In the genomic region with DNA sequence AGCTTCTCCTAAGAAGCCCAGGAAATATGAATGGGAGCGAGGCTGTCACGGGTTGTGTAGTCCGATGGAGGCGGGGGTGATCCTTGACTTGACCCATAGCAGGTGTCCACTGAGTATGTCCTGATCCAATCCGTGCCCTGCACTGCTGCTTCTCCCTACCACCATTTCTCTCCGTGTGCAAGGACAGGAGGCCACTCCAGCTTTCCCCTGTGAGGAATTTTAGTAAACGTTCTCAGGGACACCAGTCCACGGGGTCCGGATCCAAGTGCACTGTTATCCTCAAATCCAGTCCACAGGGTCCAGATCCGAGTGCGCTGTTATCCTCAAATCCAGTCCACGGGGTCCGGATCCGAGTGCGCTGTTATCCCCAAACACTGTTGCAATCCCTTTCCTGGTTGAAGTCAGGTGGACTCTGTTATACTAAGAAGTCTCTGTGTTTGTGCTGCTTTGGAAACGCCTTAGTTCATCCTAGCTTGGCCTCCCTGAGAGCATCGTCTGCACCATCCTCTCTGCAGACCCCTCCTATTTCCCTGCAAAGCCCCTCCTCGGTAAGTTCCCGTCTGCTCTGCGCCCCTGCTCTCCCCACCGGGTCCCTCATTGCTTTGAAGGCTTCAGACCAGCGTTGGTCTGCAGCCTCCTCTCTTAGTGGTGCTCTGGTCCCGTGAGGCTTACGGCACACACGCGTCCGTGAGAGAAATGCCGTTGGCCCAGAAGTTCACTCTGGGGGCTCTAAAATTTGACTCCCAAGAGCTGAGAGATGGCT, we compare ENCODE assay signal across 27 cellular contexts.
"Had no signal": no experiment of that assay in that cellular context is flagged by ENCODE, and none has a peak within 500 bp of the region (broad histone marks: within the 10 kb centered on the region; RNA-seq: fewer than 3 reads in every experiment).

No MANE protein-coding gene starts in this region.

- H3K9me3 Mint-ChIP-seq: endodermal cell, natural killer cell had no signal

- H3K27me3 ChIP-seq: gastrocnemius medialis, testis, upper lobe of left lung, uterus had no signal

- H3K27ac ChIP-seq: dorsolateral prefrontal cortex, epithelial cell of prostate, gastrocnemius medialis, hepatocyte, lower lobe of right lung, prostate gland, skin epidermis, spleen, testis, tibial artery, upper lobe of left lung, uterus had no signal

- H3K4me3 Mint-ChIP-seq: endodermal cell; natural killer cell; stimulated activated memory B cell treated with anti-CD40 and anti-IgM and Interleukin-4, amounts not matched to agents 10 μg/mL and 1 μg/mL and 100 μg/mL, for 72 hours had no signal

- FAIRE-seq: islet of Langerhans had no signal

- H3K79me2 ChIP-seq: hepatocyte had no signal

- DNase-seq: cortex of kidney; effector CD8-positive, alpha-beta T cell; foreskin fibroblast; gastrocnemius medialis; kidney glomerular epithelial cell; left colon; left ventricle myocardium superior; lower lobe of right lung; natural killer cell; right cardiac atrium; spleen; stimulated activated CD4-positive, alpha-beta T cell treated with anti-CD3 and anti-CD28 coated beads, Interleukin-4, amount 100 ng/mL, for 4 hours; stimulated activated naive CD8-positive, alpha-beta T cell treated with anti-CD3 and anti-CD28 coated beads, Interleukin-15, Interleukin-2, amounts not matched to agents 100 U/mL and 50 U/mL, for 24 hours; substantia nigra; testis; tibial artery; upper lobe of left lung; uterus had no signal

- H3K9me3 ChIP-seq: gastrocnemius medialis, lower lobe of right lung, prostate gland, spleen, testis, tibial artery, upper lobe of left lung, uterus had no signal

- H3K27ac Mint-ChIP-seq: endodermal cell; natural killer cell; stimulated activated memory B cell treated with anti-CD40 and anti-IgM and Interleukin-4, amounts not matched to agents 10 μg/mL and 1 μg/mL and 100 μg/mL, for 72 hours had no signal

- H3K4me3 ChIP-seq: dorsolateral prefrontal cortex, gastrocnemius medialis, hepatocyte, lower lobe of right lung, prostate gland, skin epidermis, spleen, testis, tibial artery, upper lobe of left lung, uterus had no signal

- H3K4me1 Mint-ChIP-seq: endodermal cell; natural killer cell; stimulated activated memory B cell treated with anti-CD40 and anti-IgM and Interleukin-4, amounts not matched to agents 10 μg/mL and 1 μg/mL and 100 μg/mL, for 72 hours had no signal

- ATAC-seq: esophagus mucosa; gastrocnemius medialis; left colon; left ventricle myocardium superior; lower lobe of right lung; right cardiac atrium; stimulated activated memory B cell treated with anti-CD40 and anti-IgM and Interleukin-4, amounts not matched to agents 10 μg/mL and 1 μg/mL and 100 μg/mL, for 72 hours; stimulated activated naive CD8-positive, alpha-beta T cell treated with anti-CD3 and anti-CD28 coated beads, Interleukin-15, Interleukin-2, amounts not matched to agents 100 U/mL and 50 U/mL, for 24 hours had no signal

- H3K4me1 ChIP-seq: gastrocnemius medialis, lower lobe of right lung, prostate gland, spleen, testis, tibial artery, upper lobe of left lung, uterus had no signal

- H2AFZ ChIP-seq: hepatocyte had no signal

- H3K36me3 Mint-ChIP-seq: natural killer cell; stimulated activated memory B cell treated with anti-CD40 and anti-IgM and Interleukin-4, amounts not matched to agents 10 μg/mL and 1 μg/mL and 100 μg/mL, for 72 hours had no signal

- H3K4me2 ChIP-seq: hepatocyte had no signal

- H3K36me3 ChIP-seq: gastrocnemius medialis, lower lobe of right lung, prostate gland, spleen, tibial artery, upper lobe of left lung, uterus had no signal

- H3K27me3 Mint-ChIP-seq: stimulated activated memory B cell treated with anti-CD40 and anti-IgM and Interleukin-4, amounts not matched to agents 10 μg/mL and 1 μg/mL and 100 μg/mL, for 72 hours had no signal
